21 cellular contexts compared by ENCODE assay signal in genomic region chr10:17092216-17092944, GRCh38.
"Had no signal": no experiment of that assay in that cellular context is flagged by ENCODE, and none has a peak within 500 bp of the region (broad histone marks: within the 10 kb centered on the region; RNA-seq: fewer than 3 reads in every experiment).

No MANE protein-coding gene starts in this region.

- H3K27me3 Mint-ChIP-seq: activated naive CD8-positive, alpha-beta T cell treated with anti-CD3 and anti-CD28 coated beads, Interleukin-2, amount 10 ng/mL, durations not matched to agents 7 days and 5 days; brain; naive thymus-derived CD4-positive, alpha-beta T cell; stimulated activated naive CD8-positive, alpha-beta T cell treated with anti-CD3 and anti-CD28 coated beads, Interleukin-15, Interleukin-2, amounts not matched to agents 100 ng/mL and 50 ng/mL, for 24 hours; type B pancreatic cell had no signal

- H3K4me3 ChIP-seq: colonic mucosa, esophagus squamous epithelium, left ventricle myocardium inferior, mucosa of descending colon, prostate gland, skin epidermis had no signal

- H3K4me1 ChIP-seq: colonic mucosa, esophagus squamous epithelium, left ventricle myocardium inferior, prostate gland had no signal

- H3K27me3 ChIP-seq: colonic mucosa, esophagus squamous epithelium had no signal

- H3K27ac Mint-ChIP-seq: naive thymus-derived CD4-positive, alpha-beta T cell; stimulated activated naive CD8-positive, alpha-beta T cell treated with anti-CD3 and anti-CD28 coated beads, Interleukin-15, Interleukin-2, amounts not matched to agents 100 ng/mL and 50 ng/mL, for 24 hours; type B pancreatic cell had no signal

- DNase-seq: activated CD4-positive, alpha-beta T cell treated with anti-CD3 and anti-CD28 coated beads for 1 hour; activated CD4-positive, alpha-beta T cell treated with anti-CD3 and anti-CD28 coated beads, Interleukin-2, amount 50 U/mL, for 48 hours; activated gamma-delta T cell treated with Interleukin-2 at 50 U/mL for 16 hours; activated naive CD8-positive, alpha-beta T cell treated with anti-CD3 and anti-CD28 coated beads, Interleukin-2, amount 10 ng/mL, durations not matched to agents 7 days and 5 days; central memory CD4-positive, alpha-beta T cell; colonic mucosa; esophagus squamous epithelium; foreskin fibroblast; left ventricle myocardium inferior; mucosa of descending colon; naive thymus-derived CD4-positive, alpha-beta T cell; occipital lobe; right cardiac atrium; stimulated activated CD4-positive, alpha-beta T cell treated with anti-CD3 and anti-CD28 coated beads, Interleukin-4, amount 100 ng/mL, for 4 hours; stimulated activated CD8-positive, alpha-beta memory T cell treated with anti-CD3 and anti-CD28 coated beads, Interleukin-4, amount 100 ng/mL, for 48 hours had no signal

- H3K4me3 Mint-ChIP-seq: activated naive CD8-positive, alpha-beta T cell treated with anti-CD3 and anti-CD28 coated beads, Interleukin-2, amount 10 ng/mL, durations not matched to agents 7 days and 5 days; brain; naive thymus-derived CD4-positive, alpha-beta T cell; stimulated activated naive CD8-positive, alpha-beta T cell treated with anti-CD3 and anti-CD28 coated beads, Interleukin-15, Interleukin-2, amounts not matched to agents 100 ng/mL and 50 ng/mL, for 24 hours; type B pancreatic cell had no signal

- H3K36me3 ChIP-seq: colonic mucosa, esophagus squamous epithelium, left ventricle myocardium inferior, prostate gland had no signal

- H3K9me3 Mint-ChIP-seq: stimulated activated naive CD8-positive, alpha-beta T cell treated with anti-CD3 and anti-CD28 coated beads, Interleukin-15, Interleukin-2, amounts not matched to agents 100 ng/mL and 50 ng/mL, for 24 hours had no signal

- H3K27ac ChIP-seq: colonic mucosa, esophagus squamous epithelium, prostate gland, VCaP had no signal

- H3K9me3 ChIP-seq: colonic mucosa, esophagus squamous epithelium, mucosa of descending colon, prostate gland had no signal

- ATAC-seq: mucosa of descending colon; naive thymus-derived CD4-positive, alpha-beta T cell; right cardiac atrium had no signal
